In the genomic region with DNA sequence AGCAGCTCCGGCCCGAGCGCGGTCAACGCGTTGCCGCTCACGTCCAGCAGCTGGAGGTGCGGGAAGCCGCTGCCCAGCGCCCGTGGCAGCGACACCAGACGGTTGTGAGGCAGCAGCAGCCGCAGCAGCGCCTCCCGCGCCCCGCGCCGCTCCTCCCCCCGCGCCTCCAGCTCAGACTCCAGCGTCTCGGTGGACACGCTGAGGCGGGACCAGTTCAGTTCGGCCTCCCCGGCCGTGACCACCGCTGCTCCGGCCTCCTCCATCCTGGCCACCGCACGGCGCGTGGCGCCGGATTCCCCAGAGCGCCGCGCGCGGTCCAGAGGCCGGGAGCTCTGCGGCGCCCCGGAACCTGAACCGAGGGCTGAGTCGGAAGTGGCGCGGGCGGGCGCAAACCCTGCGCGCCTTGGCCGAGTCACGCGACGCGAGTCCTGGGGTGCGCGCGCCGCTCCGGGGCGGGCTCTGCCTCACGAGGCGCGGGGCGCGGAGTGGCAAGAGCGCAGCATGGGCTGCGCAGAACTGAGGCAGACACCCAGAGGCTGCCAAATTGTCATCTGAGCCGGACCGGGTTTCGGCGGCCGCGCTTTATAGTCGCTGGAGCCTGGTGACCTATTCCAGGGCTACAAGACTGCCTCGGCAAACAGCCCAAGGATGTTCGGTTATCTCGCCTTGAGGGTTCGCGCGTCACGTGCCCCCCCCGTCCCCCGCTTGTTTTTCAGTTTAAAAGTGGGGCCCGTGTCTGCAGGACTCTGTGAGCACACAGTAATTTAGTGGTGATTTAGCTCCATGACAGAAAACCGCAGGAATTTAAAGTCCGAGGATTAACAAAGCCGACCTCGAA, we compare ENCODE assay signal across 1 cellular context.
TF ChIP-seq lines count a peak whose summit lies in the region.

A gene (minus strand): TSS at position 374 of the 838 bp plus-strand sequence. CDS start 111 bp downstream, at position 263.

TF ChIP-seq in HepG2, 621 proteins besides CTCF, POLR2A, EP300 and RAD21 (continued from another document and continues in another):
- TF ChIP-seq, protein P1, sequence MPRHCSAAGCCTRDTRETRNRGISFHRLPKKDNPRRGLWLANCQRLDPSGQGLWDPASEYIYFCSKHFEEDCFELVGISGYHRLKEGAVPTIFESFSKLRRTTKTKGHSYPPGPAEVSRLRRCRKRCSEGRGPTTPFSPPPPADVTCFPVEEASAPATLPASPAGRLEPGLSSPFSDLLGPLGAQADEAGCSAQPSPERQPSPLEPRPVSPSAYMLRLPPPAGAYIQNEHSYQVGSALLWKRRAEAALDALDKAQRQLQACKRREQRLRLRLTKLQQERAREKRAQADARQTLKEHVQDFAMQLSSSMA (CRISPR knock-in tag; IDR thresholded peaks at IDR 0.05): 0 out of 2 replicates have a peak, but pooled peaks have one; percentile 37
- TF ChIP-seq FOXA1 (IDR thresholded peaks at IDR 0.05) (no peak), FOXA1 (CRISPR knock-in tag; IDR thresholded peaks at IDR 0.05) (no peak), ZNF816 (CRISPR knock-in tag; IDR thresholded peaks at IDR 0.05; ENCODE audit: borderline replicate concordance) (no peak), GTF3A (CRISPR knock-in tag; conservative IDR thresholded peaks at IDR 0.05) (peak; percentile 78), SKI (IDR thresholded peaks at IDR 0.05; ENCODE audit: partially characterized antibody) (peak; percentile 82), TARDBP (CRISPR knock-in tag; IDR thresholded peaks at IDR 0.05) (peak; percentile 64; the same call in 1 of the 2 replicates), ZNF569 (CRISPR knock-in tag; IDR thresholded peaks at IDR 0.05; ENCODE audit: borderline replicate concordance) (no peak), ZNF547 (CRISPR knock-in tag; IDR thresholded peaks at IDR 0.05) (peak; percentile 85), YEATS4 (CRISPR knock-in tag; IDR thresholded peaks at IDR 0.05; ENCODE audit: borderline replicate concordance) (peak; percentile 98), HES4 (CRISPR knock-in tag; IDR thresholded peaks at IDR 0.05; ENCODE audit: borderline replicate concordance) (no peak; the same call in none of the 2 replicates), FOXM1 (CRISPR knock-in tag; IDR thresholded peaks at IDR 0.05) (peak; percentile 52; the same call in 1 of the 2 replicates), ZKSCAN1 (IDR thresholded peaks at IDR 0.05; ENCODE audit: low read length) (no peak), HNRNPL (IDR thresholded peaks at IDR 0.05; ENCODE audit: low read depth, low read length) (no peak), ZNF317 (CRISPR knock-in tag; IDR thresholded peaks at IDR 0.05) (no peak), ZNF678 (CRISPR knock-in tag; IDR thresholded peaks at IDR 0.05) (no peak), ZNF501 (CRISPR knock-in tag; IDR thresholded peaks at IDR 0.05) (peak; percentile 73; the same call in 1 of the 2 replicates), NFKBIZ (CRISPR knock-in tag; IDR thresholded peaks at IDR 0.05) (no peak), ZNF607 (CRISPR knock-in tag; IDR thresholded peaks at IDR 0.05; ENCODE audit: borderline replicate concordance) (peak; percentile 90; the same call in 1 of the 2 replicates), TGIF2 (CRISPR knock-in tag; IDR thresholded peaks at IDR 0.05) (no peak), ZSCAN20 (CRISPR knock-in tag; IDR thresholded peaks at IDR 0.05; ENCODE audit: borderline replicate concordance) (peak; percentile 92; the same call in 1 of the 2 replicates), SP1 (IDR thresholded peaks at IDR 0.05) (no peak), SP1 (CRISPR knock-in tag; IDR thresholded peaks at IDR 0.05) (0 out of 2 replicates have a peak, but pooled peaks have one; percentile 40), ZNF350 (CRISPR knock-in tag; IDR thresholded peaks at IDR 0.05; ENCODE audit: borderline replicate concordance, low read depth) (0 out of 2 replicates have a peak, but pooled peaks have one; percentile 15), ETV6 (CRISPR knock-in tag; conservative IDR thresholded peaks at IDR 0.05) (peak; percentile 35; the same call in 1 of the 2 replicates), ZNF333 (CRISPR knock-in tag; IDR thresholded peaks at IDR 0.05; ENCODE audit: borderline replicate concordance) (peak; percentile 84; the same call in 1 of the 2 replicates), HNRNPK (IDR thresholded peaks at IDR 0.05; ENCODE audit: low read depth, low read length, poor library complexity, severe bottlenecking) (peak; percentile 32), ZFP37 (CRISPR knock-in tag; IDR thresholded peaks at IDR 0.05; ENCODE audit: borderline replicate concordance) (peak; percentile 85; the same call in 1 of the 2 replicates), PCBP2 (optimal IDR thresholded peaks at IDR 0.05; ENCODE audit: low read depth, low read length, poor library complexity, severe bottlenecking) (no peak), NFKB2 (CRISPR knock-in tag; IDR thresholded peaks at IDR 0.05; ENCODE audit: borderline replicate concordance) (peak; percentile 98; the same call in 1 of the 2 replicates), ZNF263 (CRISPR knock-in tag; IDR thresholded peaks at IDR 0.05) (peak; percentile 74), RFXAP (CRISPR knock-in tag; IDR thresholded peaks at IDR 0.05; ENCODE audit: borderline replicate concordance) (peak; percentile 86; the same call in 1 of the 2 replicates), SMAD1 (CRISPR knock-in tag; IDR thresholded peaks at IDR 0.05; ENCODE audit: borderline replicate concordance, low read depth) (peak; percentile 61), NCOR1 (IDR thresholded peaks at IDR 0.05; ENCODE audit: borderline replicate concordance, low read length) (no peak), MEIS2 (CRISPR knock-in tag; IDR thresholded peaks at IDR 0.05) (peak; percentile 53; the same call in 1 of the 2 replicates), ZNF792 (CRISPR knock-in tag; IDR thresholded peaks at IDR 0.05) (no peak; the same call in none of the 2 replicates), XRCC5 (optimal IDR thresholded peaks at IDR 0.05; ENCODE audit: low read length) (peak; percentile 63), BORCS8-MEF2B (CRISPR knock-in tag; IDR thresholded peaks at IDR 0.05) (peak; percentile 79; the same call in 1 of the 2 replicates), IKZF1 (IDR thresholded peaks at IDR 0.05) (no peak), NR2C2 (CRISPR knock-in tag; IDR thresholded peaks at IDR 0.05; ENCODE audit: borderline replicate concordance) (peak; percentile 96)
- TF ChIP-seq, protein P2, sequence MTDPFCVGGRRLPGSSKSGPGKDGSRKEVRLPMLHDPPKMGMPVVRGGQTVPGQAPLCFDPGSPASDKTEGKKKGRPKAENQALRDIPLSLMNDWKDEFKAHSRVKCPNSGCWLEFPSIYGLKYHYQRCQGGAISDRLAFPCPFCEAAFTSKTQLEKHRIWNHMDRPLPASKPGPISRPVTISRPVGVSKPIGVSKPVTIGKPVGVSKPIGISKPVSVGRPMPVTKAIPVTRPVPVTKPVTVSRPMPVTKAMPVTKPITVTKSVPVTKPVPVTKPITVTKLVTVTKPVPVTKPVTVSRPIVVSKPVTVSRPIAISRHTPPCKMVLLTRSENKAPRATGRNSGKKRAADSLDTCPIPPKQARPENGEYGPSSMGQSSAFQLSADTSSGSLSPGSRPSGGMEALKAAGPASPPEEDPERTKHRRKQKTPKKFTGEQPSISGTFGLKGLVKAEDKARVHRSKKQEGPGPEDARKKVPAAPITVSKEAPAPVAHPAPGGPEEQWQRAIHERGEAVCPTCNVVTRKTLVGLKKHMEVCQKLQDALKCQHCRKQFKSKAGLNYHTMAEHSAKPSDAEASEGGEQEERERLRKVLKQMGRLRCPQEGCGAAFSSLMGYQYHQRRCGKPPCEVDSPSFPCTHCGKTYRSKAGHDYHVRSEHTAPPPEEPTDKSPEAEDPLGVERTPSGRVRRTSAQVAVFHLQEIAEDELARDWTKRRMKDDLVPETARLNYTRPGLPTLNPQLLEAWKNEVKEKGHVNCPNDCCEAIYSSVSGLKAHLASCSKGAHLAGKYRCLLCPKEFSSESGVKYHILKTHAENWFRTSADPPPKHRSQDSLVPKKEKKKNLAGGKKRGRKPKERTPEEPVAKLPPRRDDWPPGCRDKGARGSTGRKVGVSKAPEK (CRISPR knock-in tag; IDR thresholded peaks at IDR 0.05; ENCODE audit: borderline replicate concordance): 0 out of 2 replicates have a peak, but pooled peaks have one; percentile 41
- TF ChIP-seq, protein P3, sequence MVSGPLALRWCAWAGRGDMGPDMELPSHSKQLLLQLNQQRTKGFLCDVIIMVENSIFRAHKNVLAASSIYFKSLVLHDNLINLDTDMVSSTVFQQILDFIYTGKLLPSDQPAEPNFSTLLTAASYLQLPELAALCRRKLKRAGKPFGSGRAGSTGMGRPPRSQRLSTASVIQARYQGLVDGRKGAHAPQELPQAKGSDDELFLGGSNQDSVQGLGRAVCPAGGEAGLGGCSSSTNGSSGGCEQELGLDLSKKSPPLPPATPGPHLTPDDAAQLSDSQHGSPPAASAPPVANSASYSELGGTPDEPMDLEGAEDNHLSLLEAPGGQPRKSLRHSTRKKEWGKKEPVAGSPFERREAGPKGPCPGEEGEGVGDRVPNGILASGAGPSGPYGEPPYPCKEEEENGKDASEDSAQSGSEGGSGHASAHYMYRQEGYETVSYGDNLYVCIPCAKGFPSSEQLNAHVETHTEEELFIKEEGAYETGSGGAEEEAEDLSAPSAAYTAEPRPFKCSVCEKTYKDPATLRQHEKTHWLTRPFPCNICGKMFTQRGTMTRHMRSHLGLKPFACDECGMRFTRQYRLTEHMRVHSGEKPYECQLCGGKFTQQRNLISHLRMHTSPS (CRISPR knock-in tag; IDR thresholded peaks at IDR 0.05; ENCODE audit: low read depth): no peak; the same call in 1 of the 2 replicates
- TF ChIP-seq, protein P4, sequence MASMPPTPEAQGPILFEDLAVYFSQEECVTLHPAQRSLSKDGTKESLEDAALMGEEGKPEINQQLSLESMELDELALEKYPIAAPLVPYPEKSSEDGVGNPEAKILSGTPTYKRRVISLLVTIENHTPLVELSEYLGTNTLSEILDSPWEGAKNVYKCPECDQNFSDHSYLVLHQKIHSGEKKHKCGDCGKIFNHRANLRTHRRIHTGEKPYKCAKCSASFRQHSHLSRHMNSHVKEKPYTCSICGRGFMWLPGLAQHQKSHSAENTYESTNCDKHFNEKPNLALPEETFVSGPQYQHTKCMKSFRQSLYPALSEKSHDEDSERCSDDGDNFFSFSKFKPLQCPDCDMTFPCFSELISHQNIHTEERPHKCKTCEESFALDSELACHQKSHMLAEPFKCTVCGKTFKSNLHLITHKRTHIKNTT (CRISPR knock-in tag; IDR thresholded peaks at IDR 0.05): no peak
- TF ChIP-seq, protein P5, sequence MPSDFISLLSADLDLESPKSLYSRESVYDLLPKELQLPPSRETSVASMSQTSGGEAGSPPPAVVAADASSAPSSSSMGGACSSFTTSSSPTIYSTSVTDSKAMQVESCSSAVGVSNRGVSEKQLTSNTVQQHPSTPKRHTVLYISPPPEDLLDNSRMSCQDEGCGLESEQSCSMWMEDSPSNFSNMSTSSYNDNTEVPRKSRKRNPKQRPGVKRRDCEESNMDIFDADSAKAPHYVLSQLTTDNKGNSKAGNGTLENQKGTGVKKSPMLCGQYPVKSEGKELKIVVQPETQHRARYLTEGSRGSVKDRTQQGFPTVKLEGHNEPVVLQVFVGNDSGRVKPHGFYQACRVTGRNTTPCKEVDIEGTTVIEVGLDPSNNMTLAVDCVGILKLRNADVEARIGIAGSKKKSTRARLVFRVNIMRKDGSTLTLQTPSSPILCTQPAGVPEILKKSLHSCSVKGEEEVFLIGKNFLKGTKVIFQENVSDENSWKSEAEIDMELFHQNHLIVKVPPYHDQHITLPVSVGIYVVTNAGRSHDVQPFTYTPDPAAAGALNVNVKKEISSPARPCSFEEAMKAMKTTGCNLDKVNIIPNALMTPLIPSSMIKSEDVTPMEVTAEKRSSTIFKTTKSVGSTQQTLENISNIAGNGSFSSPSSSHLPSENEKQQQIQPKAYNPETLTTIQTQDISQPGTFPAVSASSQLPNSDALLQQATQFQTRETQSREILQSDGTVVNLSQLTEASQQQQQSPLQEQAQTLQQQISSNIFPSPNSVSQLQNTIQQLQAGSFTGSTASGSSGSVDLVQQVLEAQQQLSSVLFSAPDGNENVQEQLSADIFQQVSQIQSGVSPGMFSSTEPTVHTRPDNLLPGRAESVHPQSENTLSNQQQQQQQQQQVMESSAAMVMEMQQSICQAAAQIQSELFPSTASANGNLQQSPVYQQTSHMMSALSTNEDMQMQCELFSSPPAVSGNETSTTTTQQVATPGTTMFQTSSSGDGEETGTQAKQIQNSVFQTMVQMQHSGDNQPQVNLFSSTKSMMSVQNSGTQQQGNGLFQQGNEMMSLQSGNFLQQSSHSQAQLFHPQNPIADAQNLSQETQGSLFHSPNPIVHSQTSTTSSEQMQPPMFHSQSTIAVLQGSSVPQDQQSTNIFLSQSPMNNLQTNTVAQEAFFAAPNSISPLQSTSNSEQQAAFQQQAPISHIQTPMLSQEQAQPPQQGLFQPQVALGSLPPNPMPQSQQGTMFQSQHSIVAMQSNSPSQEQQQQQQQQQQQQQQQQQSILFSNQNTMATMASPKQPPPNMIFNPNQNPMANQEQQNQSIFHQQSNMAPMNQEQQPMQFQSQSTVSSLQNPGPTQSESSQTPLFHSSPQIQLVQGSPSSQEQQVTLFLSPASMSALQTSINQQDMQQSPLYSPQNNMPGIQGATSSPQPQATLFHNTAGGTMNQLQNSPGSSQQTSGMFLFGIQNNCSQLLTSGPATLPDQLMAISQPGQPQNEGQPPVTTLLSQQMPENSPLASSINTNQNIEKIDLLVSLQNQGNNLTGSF (CRISPR knock-in tag; IDR thresholded peaks at IDR 0.05): peak; percentile 27; the same call in 1 of the 2 replicates
- TF ChIP-seq, protein P6, sequence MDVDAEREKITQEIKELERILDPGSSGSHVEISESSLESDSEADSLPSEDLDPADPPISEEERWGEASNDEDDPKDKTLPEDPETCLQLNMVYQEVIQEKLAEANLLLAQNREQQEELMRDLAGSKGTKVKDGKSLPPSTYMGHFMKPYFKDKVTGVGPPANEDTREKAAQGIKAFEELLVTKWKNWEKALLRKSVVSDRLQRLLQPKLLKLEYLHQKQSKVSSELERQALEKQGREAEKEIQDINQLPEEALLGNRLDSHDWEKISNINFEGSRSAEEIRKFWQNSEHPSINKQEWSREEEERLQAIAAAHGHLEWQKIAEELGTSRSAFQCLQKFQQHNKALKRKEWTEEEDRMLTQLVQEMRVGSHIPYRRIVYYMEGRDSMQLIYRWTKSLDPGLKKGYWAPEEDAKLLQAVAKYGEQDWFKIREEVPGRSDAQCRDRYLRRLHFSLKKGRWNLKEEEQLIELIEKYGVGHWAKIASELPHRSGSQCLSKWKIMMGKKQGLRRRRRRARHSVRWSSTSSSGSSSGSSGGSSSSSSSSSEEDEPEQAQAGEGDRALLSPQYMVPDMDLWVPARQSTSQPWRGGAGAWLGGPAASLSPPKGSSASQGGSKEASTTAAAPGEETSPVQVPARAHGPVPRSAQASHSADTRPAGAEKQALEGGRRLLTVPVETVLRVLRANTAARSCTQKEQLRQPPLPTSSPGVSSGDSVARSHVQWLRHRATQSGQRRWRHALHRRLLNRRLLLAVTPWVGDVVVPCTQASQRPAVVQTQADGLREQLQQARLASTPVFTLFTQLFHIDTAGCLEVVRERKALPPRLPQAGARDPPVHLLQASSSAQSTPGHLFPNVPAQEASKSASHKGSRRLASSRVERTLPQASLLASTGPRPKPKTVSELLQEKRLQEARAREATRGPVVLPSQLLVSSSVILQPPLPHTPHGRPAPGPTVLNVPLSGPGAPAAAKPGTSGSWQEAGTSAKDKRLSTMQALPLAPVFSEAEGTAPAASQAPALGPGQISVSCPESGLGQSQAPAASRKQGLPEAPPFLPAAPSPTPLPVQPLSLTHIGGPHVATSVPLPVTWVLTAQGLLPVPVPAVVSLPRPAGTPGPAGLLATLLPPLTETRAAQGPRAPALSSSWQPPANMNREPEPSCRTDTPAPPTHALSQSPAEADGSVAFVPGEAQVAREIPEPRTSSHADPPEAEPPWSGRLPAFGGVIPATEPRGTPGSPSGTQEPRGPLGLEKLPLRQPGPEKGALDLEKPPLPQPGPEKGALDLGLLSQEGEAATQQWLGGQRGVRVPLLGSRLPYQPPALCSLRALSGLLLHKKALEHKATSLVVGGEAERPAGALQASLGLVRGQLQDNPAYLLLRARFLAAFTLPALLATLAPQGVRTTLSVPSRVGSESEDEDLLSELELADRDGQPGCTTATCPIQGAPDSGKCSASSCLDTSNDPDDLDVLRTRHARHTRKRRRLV (CRISPR knock-in tag; IDR thresholded peaks at IDR 0.05): no peak
